Comparison of ENCODE assay signal across 10 cellular contexts in genomic region chr1:214018605-214019268, GRCh38. TPM values are rescaled to one million over a fixed set of nuclear protein-coding genes. Genes with fewer than 3 reads are reported as not detected.
DNase-seq lines count a peak whose midpoint lies in the region; ATAC-seq and TF ChIP-seq lines count a peak whose summit lies in the region.
"Had no signal": no experiment of that assay in that cellular context is flagged by ENCODE, and none has a peak within 500 bp of the region (broad histone marks: within the 10 kb centered on the region; RNA-seq: fewer than 3 reads in every experiment).

No MANE protein-coding gene starts in this region.

- peaks cover 56% of the 10 kb centered on the region for H3K4me1 Mint-ChIP-seq in neural crest cell
- H3K4me1 Mint-ChIP-seq in stimulated activated naive CD8-positive, alpha-beta T cell treated with anti-CD3 and anti-CD28 coated beads, Interleukin-15, amount 100 ng/mL, for 72 hours = no peaks in the 10 kb centered on the region

- TF ChIP-seq CTCF in neural crest cell (conservative IDR thresholded peaks at IDR 0.05) = no peak

- no peaks in the 10 kb centered on the region for H3K27me3 Mint-ChIP-seq in neural crest cell (ENCODE audit: low read depth)
- H3K27me3 Mint-ChIP-seq in stimulated activated naive CD8-positive, alpha-beta T cell treated with anti-CD3 and anti-CD28 coated beads, Interleukin-15, amount 100 ng/mL, for 72 hours = no peaks in the 10 kb centered on the region

- H3K36me3 Mint-ChIP-seq in neural crest cell (ENCODE audit: low read depth) = peaks cover 6% of the 10 kb centered on the region

- DNase-seq in NCI-H446 treated with DMSO at 0.1 percent for 48 hours (lab: John Stamatoyannopoulos, UW) = peak; percentile 17
- DNase-seq in NCI-H446 (lab: John Stamatoyannopoulos, UW) = no peak
- peak; percentile 96 for DNase-seq in NCI-H345 (lab: John Stamatoyannopoulos, UW)
- no peak for DNase-seq in neural crest cell (ENCODE audit: low read depth, low spot score)
- DNase-seq in NCI-H128 (lab: John Stamatoyannopoulos, UW; ENCODE audit: unreplicated experiment) = no peak
- DNase-seq in stimulated activated naive CD8-positive, alpha-beta T cell treated with anti-CD3 and anti-CD28 coated beads, Interleukin-15, amount 100 ng/mL, for 72 hours = no peak
- no peak for DNase-seq in SW 1271 (lab: John Stamatoyannopoulos, UW)
- DNase-seq: body of pancreas, tibial artery had no signal

- ATAC-seq in HG02870 (IDR thresholded peaks at IDR 0.05; ENCODE audit: unreplicated experiment) = peak; percentile 67
- no peak for ATAC-seq in stimulated activated naive CD8-positive, alpha-beta T cell treated with anti-CD3 and anti-CD28 coated beads, Interleukin-15, amount 100 ng/mL, for 72 hours
- ATAC-seq: body of pancreas had no signal

- no peaks in the 10 kb centered on the region for H3K9me3 Mint-ChIP-seq in neural crest cell
- H3K9me3 Mint-ChIP-seq in stimulated activated naive CD8-positive, alpha-beta T cell treated with anti-CD3 and anti-CD28 coated beads, Interleukin-15, amount 100 ng/mL, for 72 hours = no peaks in the 10 kb centered on the region

- peak overlapping the region; percentile 94 for H3K27ac Mint-ChIP-seq in neural crest cell (ENCODE audit: unreplicated experiment)
- no peak overlapping the region for H3K27ac Mint-ChIP-seq in stimulated activated naive CD8-positive, alpha-beta T cell treated with anti-CD3 and anti-CD28 coated beads, Interleukin-15, amount 100 ng/mL, for 72 hours

- H3K4me3 Mint-ChIP-seq in neural crest cell = peak overlapping the region; percentile 38
- H3K4me3 Mint-ChIP-seq in stimulated activated naive CD8-positive, alpha-beta T cell treated with anti-CD3 and anti-CD28 coated beads, Interleukin-15, amount 100 ng/mL, for 72 hours = no peak overlapping the region

RNA-seq across cellular contexts. Expression of gene PROX1, which starts 31.0 kb away (rescaled TPM):
- total RNA-seq in neural crest cell = 14.3 and 17.5 TPM in 2 replicates

Comparison
In these comparisons a context has a peak if more than half of its experiments do, and no peak if none do; other contexts are left out.
1. DNase-seq: peak in NCI-H446 treated with DMSO at 0.1 percent for 48 hours (single experiment) and NCI-H345 (single experiment); none in NCI-H446 (0 of 2), neural crest cell (single experiment), NCI-H128 (single experiment), stimulated activated naive CD8-positive, alpha-beta T cell treated with anti-CD3 and anti-CD28 coated beads, Interleukin-15, amount 100 ng/mL, for 72 hours (0 of 2) and SW 1271 (0 of 2).